ENCODE assay signal across 1 cellular context in the genomic region with DNA sequence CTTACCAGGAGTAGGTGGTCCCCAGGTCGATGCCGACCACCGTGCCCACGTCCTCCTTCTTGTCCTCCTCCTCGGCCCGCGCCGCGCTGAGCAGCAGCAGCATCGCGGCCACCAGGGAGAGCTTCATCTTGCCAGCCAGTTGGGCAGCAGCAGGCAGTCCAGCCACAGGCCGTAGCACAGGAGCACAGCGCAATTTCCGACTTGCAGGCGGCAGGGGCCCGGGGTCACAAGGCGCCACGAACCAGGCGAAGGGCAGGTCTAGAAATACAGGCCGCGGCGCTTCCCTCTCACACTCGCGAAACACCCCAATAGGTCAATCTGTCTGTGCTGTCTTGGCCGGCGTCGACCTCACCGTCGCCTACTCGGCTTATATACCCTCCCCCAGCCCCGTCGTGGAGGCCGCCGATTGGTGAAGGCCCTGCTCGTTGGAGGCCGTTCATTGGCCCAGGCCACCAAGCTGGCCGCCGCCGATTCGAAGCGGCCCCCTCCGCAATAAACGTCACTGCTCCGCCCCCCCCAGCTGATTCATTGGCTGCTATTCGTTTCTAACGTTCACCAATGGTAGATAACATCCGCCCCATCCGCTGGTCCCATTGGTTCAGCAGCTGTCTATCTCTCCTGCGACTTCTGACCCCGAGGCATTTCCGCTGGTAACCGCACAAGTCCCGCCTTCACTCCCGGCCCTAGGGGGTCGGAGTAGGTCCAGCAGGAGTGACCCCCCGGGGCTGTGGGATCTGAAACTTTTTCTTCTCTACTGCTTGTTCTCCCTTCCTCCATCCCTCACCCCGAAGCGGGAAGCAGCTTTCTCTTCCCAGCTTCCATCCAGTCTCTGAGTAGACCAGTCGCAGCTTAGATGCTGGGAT.
TF ChIP-seq lines count a peak whose summit lies in the region.

Gene HSPA5, minus strand, starts transcription at position 344 of the 863 bp plus-strand sequence. Its CDS starts 217 bp downstream, at position 127.

TF ChIP-seq in HepG2, 621 proteins besides CTCF, POLR2A, EP300 and RAD21 (continued from another document and continues in another):
- TF ChIP-seq AKNA (CRISPR knock-in tag; IDR thresholded peaks at IDR 0.05; ENCODE audit: borderline replicate concordance) (0 out of 2 replicates have a peak, but pooled peaks have one; percentile 44), MTERF4 (CRISPR knock-in tag; IDR thresholded peaks at IDR 0.05) (0 out of 2 replicates have a peak, but pooled peaks have one; percentile 11), ZBTB2 (CRISPR knock-in tag; IDR thresholded peaks at IDR 0.05; ENCODE audit: low read depth) (0 out of 2 replicates have a peak, but pooled peaks have one; percentile 51), ZNF501 (CRISPR knock-in tag; IDR thresholded peaks at IDR 0.05) (peak; percentile 80), ZNF740 (CRISPR knock-in tag; IDR thresholded peaks at IDR 0.05) (peak; percentile 82; the same call in 1 of the 2 replicates), NFAT5 (CRISPR knock-in tag; IDR thresholded peaks at IDR 0.05) (no peak; the same call in 1 of the 2 replicates), NFYB (CRISPR knock-in tag; IDR thresholded peaks at IDR 0.05) (peak; percentile 95), SMARCC2 (IDR thresholded peaks at IDR 0.05) (no peak), FLYWCH1 (CRISPR knock-in tag; IDR thresholded peaks at IDR 0.05) (no peak), ARNTL (CRISPR knock-in tag; IDR thresholded peaks at IDR 0.05) (no peak), SALL1 (CRISPR knock-in tag; IDR thresholded peaks at IDR 0.05) (peak; percentile 24), ZNF24 (IDR thresholded peaks at IDR 0.05) (no peak), MAF1 (CRISPR knock-in tag; IDR thresholded peaks at IDR 0.05; ENCODE audit: borderline replicate concordance) (0 out of 2 replicates have a peak, but pooled peaks have one; percentile 63), NKX3-1 (CRISPR knock-in tag; IDR thresholded peaks at IDR 0.05) (peak; percentile 90; the same call in 1 of the 2 replicates), MED8 (CRISPR knock-in tag; IDR thresholded peaks at IDR 0.05; ENCODE audit: insufficient replicate concordance) (peak; percentile 52), GATAD1 (CRISPR knock-in tag; IDR thresholded peaks at IDR 0.05) (peak; percentile 89), NCOA1 (CRISPR knock-in tag; IDR thresholded peaks at IDR 0.05) (no peak; the same call in 1 of the 2 replicates), ZNF292 (CRISPR knock-in tag; IDR thresholded peaks at IDR 0.05; ENCODE audit: borderline replicate concordance, low read depth) (0 out of 2 replicates have a peak, but pooled peaks have one; percentile 67), PRDM10 (CRISPR knock-in tag; IDR thresholded peaks at IDR 0.05; ENCODE audit: low read depth) (no peak), SMAD9 (CRISPR knock-in tag; IDR thresholded peaks at IDR 0.05) (peak; percentile 76; the same call in 1 of the 2 replicates), AKAP8 (CRISPR knock-in tag; IDR thresholded peaks at IDR 0.05) (no peak), PATZ1 (CRISPR knock-in tag; IDR thresholded peaks at IDR 0.05) (peak; percentile 82; the same call in 1 of the 2 replicates), ZNF484 (CRISPR knock-in tag; IDR thresholded peaks at IDR 0.05; ENCODE audit: borderline replicate concordance, low read depth) (no peak), ZBTB7B (CRISPR knock-in tag; IDR thresholded peaks at IDR 0.05) (peak; percentile 83), SP4 (CRISPR knock-in tag; IDR thresholded peaks at IDR 0.05) (peak; percentile 64), NFRKB (IDR thresholded peaks at IDR 0.05) (no peak), ISX (CRISPR knock-in tag; conservative IDR thresholded peaks at IDR 0.05) (no peak; the same call in 1 of the 2 replicates)
- TF ChIP-seq, protein P1, sequence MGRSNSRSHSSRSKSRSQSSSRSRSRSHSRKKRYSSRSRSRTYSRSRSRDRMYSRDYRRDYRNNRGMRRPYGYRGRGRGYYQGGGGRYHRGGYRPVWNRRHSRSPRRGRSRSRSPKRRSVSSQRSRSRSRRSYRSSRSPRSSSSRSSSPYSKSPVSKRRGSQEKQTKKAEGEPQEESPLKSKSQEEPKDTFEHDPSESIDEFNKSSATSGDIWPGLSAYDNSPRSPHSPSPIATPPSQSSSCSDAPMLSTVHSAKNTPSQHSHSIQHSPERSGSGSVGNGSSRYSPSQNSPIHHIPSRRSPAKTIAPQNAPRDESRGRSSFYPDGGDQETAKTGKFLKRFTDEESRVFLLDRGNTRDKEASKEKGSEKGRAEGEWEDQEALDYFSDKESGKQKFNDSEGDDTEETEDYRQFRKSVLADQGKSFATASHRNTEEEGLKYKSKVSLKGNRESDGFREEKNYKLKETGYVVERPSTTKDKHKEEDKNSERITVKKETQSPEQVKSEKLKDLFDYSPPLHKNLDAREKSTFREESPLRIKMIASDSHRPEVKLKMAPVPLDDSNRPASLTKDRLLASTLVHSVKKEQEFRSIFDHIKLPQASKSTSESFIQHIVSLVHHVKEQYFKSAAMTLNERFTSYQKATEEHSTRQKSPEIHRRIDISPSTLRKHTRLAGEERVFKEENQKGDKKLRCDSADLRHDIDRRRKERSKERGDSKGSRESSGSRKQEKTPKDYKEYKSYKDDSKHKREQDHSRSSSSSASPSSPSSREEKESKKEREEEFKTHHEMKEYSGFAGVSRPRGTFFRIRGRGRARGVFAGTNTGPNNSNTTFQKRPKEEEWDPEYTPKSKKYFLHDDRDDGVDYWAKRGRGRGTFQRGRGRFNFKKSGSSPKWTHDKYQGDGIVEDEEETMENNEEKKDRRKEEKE (IDR thresholded peaks at IDR 0.05) = no peak
